8 cellular contexts compared by ENCODE assay signal in the genomic region with DNA sequence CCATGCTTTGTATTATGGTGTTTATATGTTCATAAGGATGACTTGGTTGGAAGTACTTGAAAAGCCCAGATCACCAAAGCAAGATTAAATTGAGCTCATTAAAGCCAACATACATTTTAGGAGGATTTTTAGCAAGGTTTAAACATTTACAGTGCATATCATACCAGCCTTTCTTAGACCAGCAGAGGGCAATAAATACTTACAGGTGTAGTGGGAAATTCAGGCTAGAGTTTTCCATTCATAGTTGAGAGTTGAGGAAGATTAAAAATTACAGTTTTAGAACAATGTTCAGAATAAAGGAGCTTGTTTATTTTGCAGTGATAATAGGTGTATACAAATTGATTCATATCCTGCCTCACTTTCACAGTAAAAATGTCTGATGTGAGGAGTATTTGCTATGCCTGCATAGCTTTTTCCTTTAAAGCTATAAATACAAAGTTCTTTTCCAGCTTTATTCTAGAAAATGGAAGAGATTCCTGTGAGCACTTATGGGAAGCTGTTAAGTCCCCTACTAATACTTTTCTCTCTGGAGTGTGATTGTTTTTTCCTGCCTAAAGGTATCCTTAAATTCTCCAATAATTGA. TPM values are rescaled to one million over a fixed set of nuclear protein-coding genes. Genes with fewer than 3 reads are reported as not detected.
DNase-seq lines count a peak whose midpoint lies in the region; ATAC-seq and TF ChIP-seq lines count a peak whose summit lies in the region.

No MANE protein-coding gene starts in this region.

- H3K27ac ChIP-seq in left lung (no peak overlapping the region), vagina (no peak overlapping the region)

- H3K27me3 ChIP-seq in left lung (no peaks in the 10 kb centered on the region), vagina (no peaks in the 10 kb centered on the region)

- no peak overlapping the region for H3K27ac Mint-ChIP-seq in central memory CD8-positive, alpha-beta T cell (ENCODE audit: low read depth)

- H3K36me3 ChIP-seq in left lung, result peaks cover 0 to 7% of the 10 kb centered on the region in 2 donors
- no peaks in the 10 kb centered on the region for H3K36me3 ChIP-seq in vagina

- intact Hi-C loops in left lung (cut with DNase I), result loop anchor here in 1 of 2 donors (5.0 kb wide), 2 partner anchors 221 to 296 kb away; no protein-coding TSS in a partner anchor
- intact Hi-C loops in vagina (cut with DNase I), result loop anchor here (2.0 to 10.0 kb wide), 3 partner anchors 214 to 384 kb away; partner anchors contain the start of gene PPP2R5A

- H3K27me3 Mint-ChIP-seq in central memory CD8-positive, alpha-beta T cell, result no peaks in the 10 kb centered on the region

- TF ChIP-seq CTCF in left lung (IDR thresholded peaks at IDR 0.05) (peak; percentile 64 to 66), vagina (IDR thresholded peaks at IDR 0.05) (peak; percentile 68 to 81 (median 71))

- peak; percentile 19 to 32 for DNase-seq in NOMO-1 (lab: John Stamatoyannopoulos, UW; ENCODE audit: unreplicated experiment in 2 of 2)
- DNase-seq in NOMO-1 treated with dmso at 0.1 percent for 144 hours (lab: John Stamatoyannopoulos, UW; ENCODE audit: unreplicated experiment), result no peak
- DNase-seq in NCI-H2171 treated with DMSO at 0.1 percent for 48 hours (lab: John Stamatoyannopoulos, UW), result peak; percentile 31
- no peak for DNase-seq in central memory CD8-positive, alpha-beta T cell (ENCODE audit: low spot score in 2 of 2)
- no peak for DNase-seq in left lung
- no peak for DNase-seq in vagina (ENCODE audit: extremely low spot score in 2 of 2)
- no peak for DNase-seq in stimulated activated CD4-positive, alpha-beta T cell treated with anti-CD3 and anti-CD28 coated beads, Interleukin-2, amount 100 ng/mL, for 24 hours

- no peaks in the 10 kb centered on the region for H3K9me3 Mint-ChIP-seq in central memory CD8-positive, alpha-beta T cell

- no peak overlapping the region for H3K4me3 Mint-ChIP-seq in central memory CD8-positive, alpha-beta T cell

- peak; percentile 60 for ATAC-seq in central memory CD8-positive, alpha-beta T cell (replicated peaks; ENCODE audit: extremely low read depth, poor library complexity, severe bottlenecking)
- peak; percentile 92 for ATAC-seq in left lung
- no peak for ATAC-seq in HG03095 (IDR thresholded peaks at IDR 0.05; ENCODE audit: unreplicated experiment)

- H3K4me3 ChIP-seq in left lung (no peak overlapping the region), vagina (no peak overlapping the region)

- H3K4me1 ChIP-seq in left lung (peaks cover 0 to 6% of the 10 kb centered on the region in 2 donors), vagina (no peaks in the 10 kb centered on the region)

- H3K9me3 ChIP-seq in left lung (no peaks in the 10 kb centered on the region), vagina (no peaks in the 10 kb centered on the region)

- peaks cover 5% of the 10 kb centered on the region for H3K36me3 Mint-ChIP-seq in central memory CD8-positive, alpha-beta T cell (ENCODE audit: insufficient read depth)

- H3K4me1 Mint-ChIP-seq in central memory CD8-positive, alpha-beta T cell, result no peaks in the 10 kb centered on the region

- TF ChIP-seq POLR2A in vagina (IDR thresholded peaks at IDR 0.05), result no peak

RNA-seq across cellular contexts. Expression of gene DTL, which starts 35.3 kb away (rescaled TPM):
- total RNA-seq in left lung (10 to 100 TPM in 1 of 2 donors, 1 to 10 TPM in 1; 8.7 to 12.1 TPM), vagina (7.4 TPM)

RNA-seq across cellular contexts. Expression of gene INTS7, which starts 35.5 kb away (rescaled TPM):
- total RNA-seq in left lung, result 10 to 100 TPM; 20.3 to 22.4 TPM
- total RNA-seq in vagina, result 10.8 TPM

Comparison
In these comparisons a context has a peak if more than half of its experiments do, and no peak if none do; other contexts are left out.
1. DNase-seq: peak in NOMO-1 (2 of 2) and NCI-H2171 treated with DMSO at 0.1 percent for 48 hours (single experiment); none in NOMO-1 treated with dmso at 0.1 percent for 144 hours (single experiment), central memory CD8-positive, alpha-beta T cell (0 of 2), left lung (0 of 2), vagina (0 of 2) and stimulated activated CD4-positive, alpha-beta T cell treated with anti-CD3 and anti-CD28 coated beads, Interleukin-2, amount 100 ng/mL, for 24 hours (0 of 2).